In genomic region chr5:999724-1000123, GRCh38 we compare ENCODE assay signal across 20 cellular contexts. TPM values are rescaled to one million over a fixed set of nuclear protein-coding genes. Genes with fewer than 3 reads are reported as not detected.
DNase-seq lines count a peak whose midpoint lies in the region; ATAC-seq, FAIRE-seq and TF ChIP-seq lines count a peak whose summit lies in the region.
"Had no signal": no experiment of that assay in that cellular context is flagged by ENCODE, and none has a peak within 500 bp of the region (broad histone marks: within the 10 kb centered on the region; RNA-seq: fewer than 3 reads in every experiment).

No MANE protein-coding gene starts in this region.

- no peaks in the 10 kb centered on the region for H3K9me3 ChIP-seq in ascending aorta
- no peaks in the 10 kb centered on the region for H3K9me3 ChIP-seq in kidney (ENCODE audit: control insufficient read depth in 1 of 2, low read length in 2 of 2)
- no peaks in the 10 kb centered on the region for H3K9me3 ChIP-seq in SJCRH30 (replicated peaks)
- H3K9me3 ChIP-seq: HAP-1, Peyer's patch had no signal

- H3K27ac ChIP-seq in ascending aorta (no peak overlapping the region), kidney (ENCODE audit: low read depth in 2 of 2, low read length in 2 of 2) (no peak overlapping the region), SJCRH30 (no peak overlapping the region)
- H3K27ac ChIP-seq: GM23248, HL-60 had no signal

- H3K9ac ChIP-seq in kidney (ENCODE audit: low read length in 2 of 2), result no peak overlapping the region
- H3K9ac ChIP-seq: GM23248 had no signal

- no peak overlapping the region for H3K4me3 ChIP-seq in ascending aorta
- H3K4me3 ChIP-seq in kidney (ENCODE audit: low read length in 2 of 2), result no peak overlapping the region
- H3K4me3 ChIP-seq in SJCRH30, result no peak overlapping the region
- H3K4me3 ChIP-seq: GM23248, HAP-1, Peyer's patch had no signal

- H3K27ac Mint-ChIP-seq in osteocyte (ENCODE audit: unreplicated experiment) (no peak overlapping the region), type B pancreatic cell (no peak overlapping the region)

- peaks cover 49% of the 10 kb centered on the region for H3K27me3 Mint-ChIP-seq in osteocyte (ENCODE audit: unreplicated experiment)
- peaks cover 8% of the 10 kb centered on the region for H3K27me3 Mint-ChIP-seq in type B pancreatic cell

- DNase-seq in ascending aorta (ENCODE audit: low spot score in 2 of 2), result peak; percentile 1 to 27
- peak; percentile 37 for DNase-seq in kidney
- peak; percentile 48 for DNase-seq in osteocyte (ENCODE audit: extremely low spot score, unreplicated experiment)
- DNase-seq in type B pancreatic cell (ENCODE audit: extremely low spot score, unreplicated experiment), result peak; percentile 45
- DNase-seq in SJCRH30, result no peak
- no peak for DNase-seq in NCI-H526 treated with DMSO at 0.1 percent for 48 hours (lab: John Stamatoyannopoulos, UW)
- DNase-seq: ACHN, C1 segment of cervical spinal cord, DMS79, NCI-H1092, NCI-H1436 treated with DMSO at 0.1 percent for 48 hours, NCI-H2029 treated with DMSO at 0.1 percent for 48 hours, NCI-H2171 treated with DMSO at 0.1 percent for 48 hours, NCI-H446 had no signal

- intact Hi-C loops in ascending aorta (cut with DNase I) (no loop called here), kidney (cut with DNase I) (no loop called here)

- TF ChIP-seq CTCF in ascending aorta (IDR thresholded peaks at IDR 0.05) (no peak), kidney (IDR thresholded peaks at IDR 0.05; ENCODE audit: borderline replicate concordance, extremely low read depth, insufficient read depth) (no peak), osteocyte (IDR thresholded peaks at IDR 0.05) (no peak), type B pancreatic cell (conservative IDR thresholded peaks at IDR 0.05) (no peak)

- FAIRE-seq in kidney (lab: Jason Lieb, UNC), result no peak

- H3K4me3 Mint-ChIP-seq in osteocyte (ENCODE audit: unreplicated experiment) (no peak overlapping the region), type B pancreatic cell (no peak overlapping the region)

- H3K36me3 Mint-ChIP-seq in osteocyte (ENCODE audit: unreplicated experiment) (no peaks in the 10 kb centered on the region), type B pancreatic cell (no peaks in the 10 kb centered on the region)

- no peaks in the 10 kb centered on the region for H3K36me3 ChIP-seq in ascending aorta
- no peaks in the 10 kb centered on the region for H3K36me3 ChIP-seq in kidney (ENCODE audit: control insufficient read depth in 1 of 2, insufficient read depth in 2 of 2, low read length in 2 of 2)
- H3K36me3 ChIP-seq in SJCRH30, result no peaks in the 10 kb centered on the region
- H3K36me3 ChIP-seq: HAP-1, Peyer's patch had no signal

- no peaks in the 10 kb centered on the region for H3K9me3 Mint-ChIP-seq in osteocyte (ENCODE audit: unreplicated experiment)
- peaks cover 7% of the 10 kb centered on the region for H3K9me3 Mint-ChIP-seq in type B pancreatic cell

- H3K27me3 ChIP-seq in ascending aorta, result no peaks in the 10 kb centered on the region
- no peaks in the 10 kb centered on the region for H3K27me3 ChIP-seq in SJCRH30
- H3K27me3 ChIP-seq: Peyer's patch had no signal

- H3K4me1 ChIP-seq in ascending aorta (no peaks in the 10 kb centered on the region), kidney (ENCODE audit: control insufficient read depth in 1 of 2, insufficient read depth in 1 of 2, low read depth in 1 of 2, low read length in 2 of 2) (peaks cover 0 to 17% of the 10 kb centered on the region in 2 donors), SJCRH30 (peaks cover 3% of the 10 kb centered on the region; the same call in 1 of the 2 replicates)
- H3K4me1 ChIP-seq: HAP-1 had no signal

- H3K4me1 Mint-ChIP-seq in osteocyte (ENCODE audit: unreplicated experiment) (peaks cover 6% of the 10 kb centered on the region), type B pancreatic cell (ENCODE audit: unreplicated experiment) (peaks cover 24% of the 10 kb centered on the region)

- no peak for ATAC-seq in GM21737 (IDR thresholded peaks at IDR 0.05; ENCODE audit: unreplicated experiment)

RNA-seq across cellular contexts. Expression of gene NKD2, which starts 8.9 kb away (rescaled TPM):
- total RNA-seq in ascending aorta (6.5 TPM), kidney (14.1 TPM), osteocyte (not detected in 2 replicates), type B pancreatic cell (ENCODE audit: low replicate concordance) (23.3 and 24.3 TPM in 2 replicates)
- 7.9 TPM for polyA plus RNA-seq in kidney (ENCODE audit: insufficient read depth, low read depth, low replicate concordance)
- not detected in 2 replicates for total RNA-seq in SJCRH30 (2014; rRNA removed; shearing (Covaris generic))
- total RNA-seq: GM23248, HT1080 had no signal
- polyA plus RNA-seq: GM23248 had no signal

Comparison
In these comparisons a context has a peak if more than half of its experiments do, and no peak if none do; other contexts are left out.
1. DNase-seq: peak in ascending aorta (2 of 2), kidney (single experiment), osteocyte (single experiment) and type B pancreatic cell (single experiment); none in SJCRH30 (0 of 2) and NCI-H526 treated with DMSO at 0.1 percent for 48 hours (single experiment).